In genomic region chr15:81105521-81105920, GRCh38 we compare ENCODE assay signal across 17 cellular contexts. TPM values are rescaled to one million over a fixed set of nuclear protein-coding genes. Genes with fewer than 3 reads are reported as not detected.
"Had no signal": no experiment of that assay in that cellular context is flagged by ENCODE, and none has a peak within 500 bp of the region (broad histone marks: within the 10 kb centered on the region; RNA-seq: fewer than 3 reads in every experiment).

No MANE protein-coding gene starts in this region.

- DNase-seq: activated CD4-positive, alpha-beta T cell treated with anti-CD3 and anti-CD28 coated beads for 1 hour; activated CD4-positive, alpha-beta T cell treated with anti-CD3 and anti-CD28 coated beads, Interleukin-2, amount 50 U/mL, for 48 hours; activated CD8-positive, alpha-beta memory T cell treated with anti-CD3 and anti-CD28 coated beads, Interleukin-2, amount 10 ng/mL, durations not matched to agents 7 days and 5 days; activated gamma-delta T cell treated with Interleukin-2 at 50 U/mL for 16 hours; activated T-cell treated with anti-CD3 and anti-CD28 coated beads, Interleukin-2, amount 50 U/mL, for 4 hours; aorta; left ventricle myocardium superior; mesenchymal stem cell; psoas muscle; stimulated activated CD4-positive, alpha-beta T cell treated with anti-CD3 and anti-CD28 coated beads, Interleukin-2, amount 100 ng/mL, for 24 hours; stimulated activated naive B cell treated with anti-CD40 and anti-IgM and Interleukin-4, amounts not matched to agents 10 μg/mL and 1 μg/mL and 100 μg/mL, for 72 hours; T-helper 17 cell; transverse colon had no signal

- ATAC-seq: activated CD8-positive, alpha-beta memory T cell treated with anti-CD3 and anti-CD28 coated beads, Interleukin-2, amount 10 ng/mL, durations not matched to agents 7 days and 5 days; activated T-cell treated with anti-CD3 and anti-CD28 coated beads, Interleukin-2, amount 50 U/mL, for 4 hours; gastroesophageal sphincter; stimulated activated naive B cell treated with anti-CD40 and anti-IgM and Interleukin-4, amounts not matched to agents 10 μg/mL and 1 μg/mL and 100 μg/mL, for 72 hours; T-helper 17 cell had no signal

- H3K27ac ChIP-seq: gastroesophageal sphincter, psoas muscle, transverse colon had no signal

- H3K36me3 ChIP-seq: gastroesophageal sphincter, transverse colon had no signal

- H3K9me3 ChIP-seq: gastroesophageal sphincter, psoas muscle, transverse colon had no signal

- H3K4me1 ChIP-seq: psoas muscle, transverse colon had no signal

- H3K4me3 ChIP-seq: gastroesophageal sphincter, psoas muscle, transverse colon had no signal

- H3K27me3 ChIP-seq: transverse colon had no signal

RNA-seq across cellular contexts. Expression of gene CFAP161, which starts 28.5 kb away (rescaled TPM):
- total RNA-seq: activated CD8-positive, alpha-beta memory T cell treated with anti-CD3 and anti-CD28 coated beads, Interleukin-2, amount 10 ng/mL, durations not matched to agents 7 days and 5 days; activated T-cell treated with anti-CD3 and anti-CD28 coated beads, Interleukin-2, amount 50 U/mL, for 4 hours; kidney epithelial cell; sciatic nerve; transverse colon had no signal
- polyA plus RNA-seq: aorta, fibroblast of lung had no signal
